ENCODE assay signal across 8 cellular contexts in the genomic region with DNA sequence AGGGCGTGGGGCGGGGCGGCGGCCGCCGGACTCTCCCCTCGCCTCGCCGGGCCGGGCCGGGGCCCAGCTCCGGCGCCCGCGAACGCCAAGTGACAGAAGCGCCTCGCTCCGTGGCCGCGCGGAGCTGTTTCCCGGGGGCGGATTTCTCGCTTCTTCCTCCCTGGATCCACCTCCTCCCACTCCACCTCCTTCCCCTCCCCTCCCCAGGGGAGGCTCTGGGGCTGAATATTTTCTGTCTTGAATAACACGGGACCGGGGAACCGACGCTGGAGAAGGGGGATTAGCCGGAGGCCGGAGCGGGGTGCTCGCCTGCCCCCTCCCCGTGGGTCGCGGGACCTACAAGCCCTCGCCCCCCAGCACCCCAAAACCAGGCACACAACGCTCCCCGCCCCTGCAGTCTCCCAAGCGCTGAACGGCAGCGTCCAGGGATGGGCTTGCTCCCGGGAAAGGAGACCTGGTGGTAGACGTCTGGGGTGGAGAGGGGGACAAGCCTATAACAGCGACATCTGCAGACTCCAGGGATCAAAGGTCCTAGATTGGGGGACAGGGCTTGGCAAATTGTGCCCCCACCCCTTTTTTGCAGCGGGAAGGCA. TPM values are rescaled to one million over a fixed set of nuclear protein-coding genes. Genes with fewer than 3 reads are reported as not detected.
DNase-seq lines count a peak whose midpoint lies in the region; ATAC-seq, FAIRE-seq and TF ChIP-seq lines count a peak whose summit lies in the region.

ARHGAP21 (minus strand) TSS at position 100 of the 593 bp plus-strand sequence. CDS start 1,988 bp downstream, outside the sequence.

- DNase-seq in AG04450 (ENCODE audit: low read depth, low spot score) (no peak), GM18507 (ENCODE audit: extremely low spot score, insufficient read length, low read depth) (peak; percentile 18), PC-9 (peak in 1 of 2 experiments; percentile 67), upper lobe of left lung (peak; percentile 62 to 93)

- H4K20me1 ChIP-seq in PC-9 (ENCODE audit: insufficient read depth) = no peaks in the 10 kb centered on the region

- CTCF ChIA-PET in AG04450 (lab: Charles Lee) (interaction anchor here (0.9 to 1.0 kb wide), 2 partner anchors 81 to 130 kb away, joined by 3 read pairs; no protein-coding TSS in a partner anchor), PC-9 (lab: Charles Lee) (interaction anchor here (0.7 kb wide), 1 partner anchor 105 kb away, joined by 6 read pairs; no protein-coding TSS in a partner anchor)

- peaks cover 37% of the 10 kb centered on the region for H3K79me2 ChIP-seq in PC-9 (ENCODE audit: low read depth)

- peak within 1 kb of the TSS; percentile 84 for H3K27ac ChIP-seq in AG04450 (ENCODE audit: low read depth, low read length)
- H3K27ac ChIP-seq in PC-9 = peak within 1 kb of the TSS; percentile 57
- peak within 1 kb of the TSS; percentile 89 to 98 (median 96) for H3K27ac ChIP-seq in gastroesophageal sphincter
- peak within 1 kb of the TSS; percentile 92 to 98 (median 94) for H3K27ac ChIP-seq in upper lobe of left lung

- no TSS peak for BruUV-seq in PC-9 (replicated peaks; lab: Mats Ljungman, UMichigan)

- FAIRE-seq in GM18507 (lab: Jason Lieb, UNC) = no peak

- POLR2A ChIA-PET in AG04450 (lab: Yijun Ruan, JAX) (interaction anchor here (0.6 to 1.8 kb wide), 3 partner anchors 134 to 228 kb away, joined by 3 to 7 read pairs (median 4); partner anchors contain the start of gene PRTFDC1), PC-9 (lab: Charles Lee; ENCODE audit: unreplicated experiment) (interaction anchor here (0.5 to 1.5 kb wide), 5 partner anchors 21 to 292 kb away, joined by 3 to 5 read pairs (median 3); partner anchors contain the start of gene ENKUR)

- H3K36me3 ChIP-seq in PC-9 (ENCODE audit: low read depth) (no peaks in the 10 kb centered on the region), gastroesophageal sphincter (no peaks in the 10 kb centered on the region), neuron (ENCODE audit: insufficient read depth, low read length) (peaks cover 12% of the 10 kb centered on the region), upper lobe of left lung (no peaks in the 10 kb centered on the region)

- peak within 1 kb of the TSS; percentile 82 for H2AFZ ChIP-seq in PC-9
- H2AFZ ChIP-seq in neuron (ENCODE audit: low read depth, low read length) = no peak within 1 kb of the TSS

- H3K9me3 ChIP-seq in AG04450 (ENCODE audit: control insufficient read depth, insufficient read depth, low read length) (no peaks in the 10 kb centered on the region; the same call in 1 of the 2 replicates), PC-9 (ENCODE audit: insufficient read depth, low read depth) (no peaks in the 10 kb centered on the region), gastroesophageal sphincter (no peaks in the 10 kb centered on the region), neuron (ENCODE audit: low read length) (no peaks in the 10 kb centered on the region), upper lobe of left lung (no peaks in the 10 kb centered on the region)

- H3K4me1 ChIP-seq in PC-9 (replicated peaks; ENCODE audit: insufficient read depth) (peaks cover 21% of the 10 kb centered on the region), gastroesophageal sphincter (peaks cover 0 to 38% (median 11%) of the 10 kb centered on the region in 3 donors), neuron (ENCODE audit: insufficient read depth, low read length) (peaks cover 21% of the 10 kb centered on the region), upper lobe of left lung (peaks cover 29 to 33% (median 31%) of the 10 kb centered on the region in 4 donors)

- no CpG with 5 or more reads among the region's 46 CpGs for WGBS in gastroesophageal sphincter (ENCODE audit: low coverage in 1 of 2), 2 donors
- 0% methylated on average over 18 to 24 of the region's 46 CpGs for WGBS in upper lobe of left lung, 2 donors

- no peaks in the 10 kb centered on the region for H3K9me3 Mint-ChIP-seq in activated naive CD4-positive, alpha-beta T cell treated with anti-CD3 and anti-CD28 coated beads, Interleukin-2, amount 50 U/mL, for 24 hours

- no peaks in the 10 kb centered on the region for H3K27me3 Mint-ChIP-seq in activated naive CD4-positive, alpha-beta T cell treated with anti-CD3 and anti-CD28 coated beads, Interleukin-2, amount 50 U/mL, for 24 hours

- H3F3A ChIP-seq in PC-9 (ENCODE audit: insufficient read depth, low read depth) = peaks cover 7% of the 10 kb centered on the region; the same call in 1 of the 2 replicates

- peaks cover 26% of the 10 kb centered on the region for H3K4me1 Mint-ChIP-seq in activated naive CD4-positive, alpha-beta T cell treated with anti-CD3 and anti-CD28 coated beads, Interleukin-2, amount 50 U/mL, for 24 hours

- H3K4me2 ChIP-seq in PC-9 = peak within 1 kb of the TSS; percentile 97

- no peaks in the 10 kb centered on the region for H3K36me3 Mint-ChIP-seq in activated naive CD4-positive, alpha-beta T cell treated with anti-CD3 and anti-CD28 coated beads, Interleukin-2, amount 50 U/mL, for 24 hours

- TF ChIP-seq EP300 in gastroesophageal sphincter (IDR thresholded peaks at IDR 0.05) (no peak), upper lobe of left lung (IDR thresholded peaks at IDR 0.05) (no peak)

- ATAC-seq in HG03175 (IDR thresholded peaks at IDR 0.05; ENCODE audit: unreplicated experiment) (peak; percentile 6), gastroesophageal sphincter (peak; percentile 56), upper lobe of left lung (ENCODE audit: low FRiP score in 2 of 2) (peak; percentile 64 to 75)

- no peaks in the 10 kb centered on the region for H3K9me2 ChIP-seq in PC-9 (ENCODE audit: insufficient read depth)

- peak within 1 kb of the TSS; percentile 90 for H3K4me3 Mint-ChIP-seq in activated naive CD4-positive, alpha-beta T cell treated with anti-CD3 and anti-CD28 coated beads, Interleukin-2, amount 50 U/mL, for 24 hours

- H3K4me3 ChIP-seq in AG04450 (ENCODE audit: low read depth, low read length) (peak within 1 kb of the TSS; percentile 84), PC-9 (peak within 1 kb of the TSS; percentile 95), gastroesophageal sphincter (peak within 1 kb of the TSS; percentile 64 to 87), neuron (ENCODE audit: low read length) (peak within 1 kb of the TSS; percentile 84), upper lobe of left lung (peak within 1 kb of the TSS; percentile 65 to 79 (median 72))

- TF ChIP-seq CTCF in AG04450 (IDR thresholded peaks at IDR 0.05; ENCODE audit: low read depth, low read length) = no peak
- no peak for TF ChIP-seq CTCF in PC-9 (conservative IDR thresholded peaks at IDR 0.05)
- TF ChIP-seq CTCF in gastroesophageal sphincter (IDR thresholded peaks at IDR 0.05) = peak in 1 of 4 experiments; percentile 11
- TF ChIP-seq CTCF in upper lobe of left lung (IDR thresholded peaks at IDR 0.05) = no peak

- peak within 1 kb of the TSS; percentile 74 for H3K27ac Mint-ChIP-seq in activated naive CD4-positive, alpha-beta T cell treated with anti-CD3 and anti-CD28 coated beads, Interleukin-2, amount 50 U/mL, for 24 hours

- intact Hi-C loops in PC-9 (cut with micrococcal nuclease; ENCODE audit: unreplicated experiment) = loop anchor here (1.0 to 5.0 kb wide), 8 partner anchors 39 to 358 kb away; partner anchors contain the start of genes ENKUR, PRTFDC1 and THNSL1

- TF ChIP-seq POLR2A in gastroesophageal sphincter (IDR thresholded peaks at IDR 0.05) = peak; percentile 20 to 49
- peak in 1 of 4 donors; percentile 16 for TF ChIP-seq POLR2A in upper lobe of left lung (IDR thresholded peaks at IDR 0.05)

- H3K27me3 ChIP-seq in AG04450 (ENCODE audit: control insufficient read depth, insufficient read depth, low read length) (no peaks in the 10 kb centered on the region), PC-9 (ENCODE audit: insufficient read depth, low read depth) (no peaks in the 10 kb centered on the region), gastroesophageal sphincter (no peaks in the 10 kb centered on the region), neuron (ENCODE audit: insufficient read depth, low read length) (no peaks in the 10 kb centered on the region), upper lobe of left lung (no peaks in the 10 kb centered on the region)

RNA-seq across cellular contexts. Expression of gene ARHGAP21, which starts in this region (rescaled TPM):
- 93.1 and 126 TPM in 2 replicates for polyA plus RNA-seq in AG04450 (2011; rRNA removed)
- polyA minus RNA-seq in AG04450 (2011; rRNA and poly(A)+ RNA removed) = 126 and 169 TPM in 2 replicates
- total RNA-seq in PC-9 (2021) (93.1 and 115 TPM in 2 replicates), gastroesophageal sphincter (10 to 100 TPM; 55.3 to 76.7 (median 66.4) TPM), upper lobe of left lung (10 to 100 TPM; 63.9 to 88.8 (median 73.5) TPM)

Comparison
In these comparisons a context has a peak if more than half of its experiments do, and no peak if none do; other contexts are left out.
1. ATAC-seq: peak in every context shown above with its lines; median percentile 70 in upper lobe of left lung; 56 in gastroesophageal sphincter; 6 in HG03175.